ENCODE assay signal across 15 cellular contexts in the genomic region with DNA sequence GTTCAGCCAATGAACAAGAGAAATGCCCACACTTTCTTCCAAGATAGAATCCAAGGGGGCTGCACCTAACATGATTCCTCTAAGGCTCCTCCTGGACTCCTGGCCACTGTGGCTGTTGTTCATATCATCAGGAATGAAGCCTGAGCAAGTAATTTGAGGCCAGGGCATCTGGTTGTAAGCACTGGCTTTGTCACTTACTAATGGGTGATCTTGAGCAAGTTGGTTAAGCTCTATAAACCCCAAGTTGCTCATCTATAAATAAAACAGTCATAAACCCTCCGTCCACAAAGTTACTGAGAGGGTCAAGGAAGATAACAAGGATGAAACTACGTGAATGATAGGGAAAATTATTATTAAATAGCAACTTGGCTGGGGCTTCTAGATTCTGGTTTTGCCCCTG. TPM values are rescaled to one million over a fixed set of nuclear protein-coding genes. Genes with fewer than 3 reads are reported as not detected.
DNase-seq lines count a peak whose midpoint lies in the region; ATAC-seq and TF ChIP-seq lines count a peak whose summit lies in the region.
"Had no signal": no experiment of that assay in that cellular context is flagged by ENCODE, and none has a peak within 500 bp of the region (broad histone marks: within the 10 kb centered on the region; RNA-seq: fewer than 3 reads in every experiment).

No MANE protein-coding gene starts in this region.

- H3K27me3 Mint-ChIP-seq in HFFc6 (ENCODE audit: insufficient read depth) (0 out of 2 replicates have a peak, but pooled peaks cover 1% of the 10 kb centered on the region), T-cell (no peaks in the 10 kb centered on the region)

- H3K4me3 Mint-ChIP-seq in HFFc6, result no peak overlapping the region; the same call in 1 of the 2 replicates
- no peak overlapping the region for H3K4me3 Mint-ChIP-seq in T-cell
- H3K4me3 Mint-ChIP-seq: CD4-positive, CD25-positive, alpha-beta regulatory T cell had no signal

- no peak overlapping the region for H3K23ac ChIP-seq in mesenchymal stem cell (ENCODE audit: low read length in 2 of 2)

- no peaks in the 10 kb centered on the region for H3K36me3 ChIP-seq in duodenal mucosa (ENCODE audit: control insufficient read depth in 1 of 2, insufficient read depth in 2 of 2, low read length in 2 of 2)
- no peaks in the 10 kb centered on the region for H3K36me3 ChIP-seq in mesenchymal stem cell (ENCODE audit: control insufficient read depth in 1 of 2, insufficient read depth in 2 of 2, low read depth in 1 of 2, low read length in 2 of 2)
- H3K36me3 ChIP-seq in subcutaneous abdominal adipose tissue (ENCODE audit: control insufficient read depth in 5 of 5, insufficient read depth in 5 of 5, low read length in 5 of 5), result no peaks in the 10 kb centered on the region

- peaks cover 0 to 7% of the 10 kb centered on the region in 2 donors for H3K4me1 ChIP-seq in duodenal mucosa (ENCODE audit: control insufficient read depth in 1 of 2, insufficient read depth in 2 of 2, low read length in 2 of 2)
- H3K4me1 ChIP-seq in mesenchymal stem cell (ENCODE audit: control insufficient read depth, insufficient read depth, low read depth, low read length), result peaks cover 16% of the 10 kb centered on the region
- peaks cover 10 to 26% (median 20%) of the 10 kb centered on the region in 5 donors for H3K4me1 ChIP-seq in subcutaneous abdominal adipose tissue (ENCODE audit: control insufficient read depth in 5 of 5, insufficient read depth in 5 of 5, low read length in 5 of 5)

- H3K9me3 Mint-ChIP-seq in HFFc6 (no peaks in the 10 kb centered on the region), T-cell (no peaks in the 10 kb centered on the region)
- H3K9me3 Mint-ChIP-seq: CD4-positive, CD25-positive, alpha-beta regulatory T cell had no signal

- H3K4me1 Mint-ChIP-seq in HFFc6 (ENCODE audit: low read depth) (peaks cover 25% of the 10 kb centered on the region), T-cell (no peaks in the 10 kb centered on the region)
- H3K4me1 Mint-ChIP-seq: CD4-positive, CD25-positive, alpha-beta regulatory T cell had no signal

- peak overlapping the region; percentile 82 to 90 for H2BK12ac ChIP-seq in mesenchymal stem cell (ENCODE audit: low read length in 2 of 2)

- CTCF ChIA-PET in T-cell (lab: Charles Lee), result interaction anchor here in 1 of 2 donors (0.6 kb wide), 1 partner anchor 20 kb away, joined by 3 read pairs; no protein-coding TSS in a partner anchor

- TF ChIP-seq CTCF in HFFc6 (IDR thresholded peaks at IDR 0.05), result no peak

- no peak overlapping the region for H4K91ac ChIP-seq in mesenchymal stem cell (ENCODE audit: low read length)

- H3K4me2 ChIP-seq in mesenchymal stem cell (ENCODE audit: low read length, poor library complexity, severe bottlenecking), result no peak overlapping the region

- DNase-seq in HFFc6, result peak; percentile 49
- peak; percentile 79 for DNase-seq in mesenchymal stem cell
- no peak for DNase-seq in NCI-H1694 treated with DMSO at 0.1 percent for 48 hours (lab: John Stamatoyannopoulos, UW)
- no peak for DNase-seq in T-cell
- DNase-seq in activated gamma-delta T cell treated with Interleukin-2 at 50 U/mL for 16 hours, result no peak
- DNase-seq in COLO829 (ENCODE audit: low spot score), result no peak
- DNase-seq: CD4-positive, CD25-positive, alpha-beta regulatory T cell; cerebellar nuclear complex; NCI-H1092 treated with DMSO at 0.1 percent for 48 hours; NCI-H526; SIG-M5; stimulated activated CD4-positive, alpha-beta T cell treated with anti-CD3 and anti-CD28 coated beads, Interleukin-12 subunit alpha, Interleukin-12 subunit beta, amount 100 ng/mL, for 4 hours had no signal

- H2BK5ac ChIP-seq in mesenchymal stem cell (ENCODE audit: low read depth, low read length, poor library complexity, severe bottlenecking), result no peak overlapping the region

- H3K79me1 ChIP-seq in mesenchymal stem cell (replicated peaks; ENCODE audit: low read length, poor library complexity, severe bottlenecking), result no peaks in the 10 kb centered on the region

- H4K8ac ChIP-seq in mesenchymal stem cell (ENCODE audit: low read length), result no peak overlapping the region

- peak overlapping the region in 1 of 2 experiments; percentile 63 for H3K14ac ChIP-seq in mesenchymal stem cell (ENCODE audit: low read length in 2 of 2)

- H2BK120ac ChIP-seq in mesenchymal stem cell (ENCODE audit: low read depth, low read length), result no peak overlapping the region

- WGBS in mesenchymal stem cell, result 47% methylated on average over 2 of the region's 2 CpGs

- H3K4ac ChIP-seq in mesenchymal stem cell (ENCODE audit: low read depth in 1 of 2, low read length in 2 of 2), result peak overlapping the region in 1 of 2 experiments; percentile 53

- POLR2A ChIA-PET in T-cell (lab: Charles Lee), result no interaction called here

- H3K27ac Mint-ChIP-seq in HFFc6 (peak overlapping the region; percentile 60), T-cell (no peak overlapping the region)

- no peak overlapping the region for H2BK15ac ChIP-seq in mesenchymal stem cell (ENCODE audit: low read depth, poor library complexity, severe bottlenecking)

- H3K4me3 ChIP-seq in duodenal mucosa (ENCODE audit: low read depth in 1 of 2, low read length in 2 of 2) (no peak overlapping the region), mesenchymal stem cell (ENCODE audit: insufficient read depth in 1 of 2, low read depth in 1 of 2, low read length in 2 of 2) (no peak overlapping the region), subcutaneous abdominal adipose tissue (ENCODE audit: low read depth in 1 of 5, low read length in 5 of 5) (no peak overlapping the region)

- H3K18ac ChIP-seq in mesenchymal stem cell (ENCODE audit: low read depth in 1 of 2, low read length in 2 of 2), result peak overlapping the region; percentile 46 to 88

- ATAC-seq in T-cell (replicated peaks in 1 of 4), result no peak
- ATAC-seq: activated CD4-positive, CD25-positive, alpha-beta regulatory T cell treated with anti-CD3 and anti-CD28 coated beads, Interleukin-2, amount 50 U/mL, for 24 hours had no signal

- H3K27me3 ChIP-seq in duodenal mucosa (ENCODE audit: control insufficient read depth in 1 of 2, insufficient read depth in 2 of 2, low read length in 2 of 2), result no peaks in the 10 kb centered on the region
- no peaks in the 10 kb centered on the region for H3K27me3 ChIP-seq in mesenchymal stem cell (ENCODE audit: control insufficient read depth in 1 of 2, insufficient read depth in 1 of 2, low read length in 2 of 2)
- no peaks in the 10 kb centered on the region for H3K27me3 ChIP-seq in subcutaneous abdominal adipose tissue (ENCODE audit: control insufficient read depth in 5 of 5, insufficient read depth in 4 of 5, low read length in 5 of 5)

- H3K27ac ChIP-seq in duodenal mucosa (ENCODE audit: low read depth, low read length), result peak overlapping the region; percentile 71
- H3K27ac ChIP-seq in mesenchymal stem cell (ENCODE audit: low read length, poor library complexity, severe bottlenecking), result no peak overlapping the region
- H3K27ac ChIP-seq in subcutaneous abdominal adipose tissue (ENCODE audit: low read depth, low read length), result peak overlapping the region; percentile 75

- H3K9ac ChIP-seq in duodenal mucosa (ENCODE audit: low read depth in 1 of 2, low read length in 2 of 2) (no peak overlapping the region), mesenchymal stem cell (ENCODE audit: low read length) (no peak overlapping the region), subcutaneous abdominal adipose tissue (ENCODE audit: low read length in 5 of 5) (peak overlapping the region in 1 of 5 donors; percentile 28)

- H2AK5ac ChIP-seq in mesenchymal stem cell (ENCODE audit: low read length, severe bottlenecking), result no peak overlapping the region

- peak overlapping the region; percentile 83 for H2AFZ ChIP-seq in mesenchymal stem cell (ENCODE audit: low read depth, low read length)

- no peaks in the 10 kb centered on the region for H3K9me3 ChIP-seq in duodenal mucosa (ENCODE audit: control insufficient read depth in 1 of 2, low read length in 2 of 2)
- no peaks in the 10 kb centered on the region for H3K9me3 ChIP-seq in mesenchymal stem cell (ENCODE audit: control insufficient read depth, low read length)
- no peaks in the 10 kb centered on the region for H3K9me3 ChIP-seq in subcutaneous abdominal adipose tissue (ENCODE audit: control insufficient read depth in 5 of 5, low read length in 5 of 5)

- H3K36me3 Mint-ChIP-seq in HFFc6 (ENCODE audit: low read depth), result no peaks in the 10 kb centered on the region
- no peaks in the 10 kb centered on the region for H3K36me3 Mint-ChIP-seq in T-cell
- H3K36me3 Mint-ChIP-seq: CD4-positive, CD25-positive, alpha-beta regulatory T cell had no signal

RNA-seq across cellular contexts. Expression of a gene that starts 58.3 kb away (rescaled TPM):
- 10 to 100 TPM in 3 of 6 experiments, 1 to 10 TPM in 3; 5.4 to 12.4 (median 10.0) TPM for total RNA-seq in HFFc6 (2021; fragmentation: NEBNext Ultra II Directional; extraction: Animal tissue kit (Norgen Biotek cat#: 25700))
- polyA plus RNA-seq in mesenchymal stem cell (2013, experiment 1 of 2), result 1.7 TPM
- 2.0 TPM for polyA plus RNA-seq in mesenchymal stem cell (2013, experiment 2 of 2)
- total RNA-seq in T-cell, result 1 to 10 TPM in 1 of 5 donors, under 1 TPM in 4; 0.28 to 1.1 (median 0.44) TPM

Comparison
In these comparisons a context has a peak if more than half of its experiments do, and no peak if none do; other contexts are left out.
1. DNase-seq: peak in HFFc6 (single experiment) and mesenchymal stem cell (single experiment); none in NCI-H1694 treated with DMSO at 0.1 percent for 48 hours (single experiment), T-cell (0 of 34), activated gamma-delta T cell treated with Interleukin-2 at 50 U/mL for 16 hours (single experiment) and COLO829 (single experiment).